Comparison of ENCODE assay signal across 12 cellular contexts in the genomic region with DNA sequence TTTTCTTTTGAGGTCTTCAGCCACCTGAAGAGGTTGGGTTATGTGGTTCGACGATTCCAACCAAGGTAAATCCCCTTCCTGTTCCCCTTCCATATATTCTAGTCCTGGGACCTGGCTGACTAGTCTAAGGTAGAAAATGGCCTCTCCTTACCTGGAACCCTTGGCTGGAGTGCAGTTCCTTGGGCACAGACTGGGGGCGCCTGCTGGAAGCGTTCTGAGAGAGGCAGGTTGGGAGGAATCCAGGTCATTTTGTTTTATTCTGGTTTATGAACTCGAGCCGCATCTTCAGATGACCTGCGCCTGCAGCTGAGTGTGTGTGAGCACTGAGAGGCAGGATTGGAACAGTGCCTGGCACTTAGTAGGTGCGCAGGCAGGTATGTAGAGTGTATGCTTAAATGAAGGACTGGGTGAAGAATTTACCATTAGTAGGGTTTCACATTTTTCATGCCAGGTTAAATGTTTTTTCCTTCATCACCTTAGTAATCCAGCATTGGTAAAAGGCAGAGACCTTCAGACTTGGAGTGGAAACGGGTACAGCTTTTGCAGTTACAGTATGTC. TPM values are rescaled to one million over a fixed set of nuclear protein-coding genes. Genes with fewer than 3 reads are reported as not detected.
DNase-seq lines count a peak whose midpoint lies in the region; TF ChIP-seq lines count a peak whose summit lies in the region.
"Had no signal": no experiment of that assay in that cellular context is flagged by ENCODE, and none has a peak within 500 bp of the region (broad histone marks: within the 10 kb centered on the region; RNA-seq: fewer than 3 reads in every experiment).

No MANE protein-coding gene starts in this region.

- H3K4ac ChIP-seq in mesendoderm (ENCODE audit: low read depth, low read length), result no peak overlapping the region

- no peak overlapping the region for H2BK5ac ChIP-seq in mesendoderm (ENCODE audit: low read length)

- H3K27ac ChIP-seq in WERI-Rb-1 (no peak overlapping the region), mesendoderm (ENCODE audit: low read depth, low read length) (no peak overlapping the region)
- H3K27ac ChIP-seq: A549 had no signal

- TF ChIP-seq CTCF in WERI-Rb-1 (IDR thresholded peaks at IDR 0.05; ENCODE audit: low read depth, low read length), result peak; percentile 33; the same call in 1 of the 2 replicates
- no peak for TF ChIP-seq CTCF in neural crest cell (conservative IDR thresholded peaks at IDR 0.05)

- H3K4me1 Mint-ChIP-seq in activated CD4-positive, alpha-beta memory T cell treated with anti-CD3 and anti-CD28 coated beads, Interleukin-2, amount 10 ng/mL, durations not matched to agents 7 days and 5 days, result peaks cover 32% of the 10 kb centered on the region
- H3K4me1 Mint-ChIP-seq in activated CD4-positive, alpha-beta memory T cell treated with anti-CD3 and anti-CD28 coated beads for 36 hours (ENCODE audit: low read depth), result peaks cover 17% of the 10 kb centered on the region
- H3K4me1 Mint-ChIP-seq in neural crest cell, result peaks cover 18% of the 10 kb centered on the region

- no peak overlapping the region for H2BK15ac ChIP-seq in mesendoderm (replicated peaks; ENCODE audit: low read depth)

- no peak overlapping the region for H4K5ac ChIP-seq in mesendoderm (ENCODE audit: low read length)

- no peak overlapping the region for H2BK120ac ChIP-seq in mesendoderm (ENCODE audit: low read depth, low read length)

- peaks cover 2% of the 10 kb centered on the region for H3K79me2 ChIP-seq in mesendoderm (ENCODE audit: control insufficient read depth, insufficient read depth, low read length)

- no peak overlapping the region for H4K8ac ChIP-seq in mesendoderm (ENCODE audit: low read depth, low read length)

- no peak overlapping the region for H3K23ac ChIP-seq in mesendoderm (ENCODE audit: low read length)

- no peaks in the 10 kb centered on the region for H3K27me3 ChIP-seq in WERI-Rb-1 (ENCODE audit: insufficient read depth, low read depth, severe bottlenecking)
- no peaks in the 10 kb centered on the region for H3K27me3 ChIP-seq in mesendoderm (ENCODE audit: insufficient read depth, low read length, poor library complexity)

- peaks cover 42% of the 10 kb centered on the region for H3K36me3 Mint-ChIP-seq in activated CD4-positive, alpha-beta memory T cell treated with anti-CD3 and anti-CD28 coated beads, Interleukin-2, amount 10 ng/mL, durations not matched to agents 7 days and 5 days (ENCODE audit: low read depth)
- peaks cover 22% of the 10 kb centered on the region for H3K36me3 Mint-ChIP-seq in activated CD4-positive, alpha-beta memory T cell treated with anti-CD3 and anti-CD28 coated beads for 36 hours
- H3K36me3 Mint-ChIP-seq in neural crest cell (ENCODE audit: low read depth), result peaks cover 8% of the 10 kb centered on the region

- H3K4me3 ChIP-seq in WERI-Rb-1 (ENCODE audit: low read depth, low read length), result no peak overlapping the region
- no peak overlapping the region for H3K4me3 ChIP-seq in mesendoderm (ENCODE audit: low read length)
- H3K4me3 ChIP-seq: A549, skin epidermis had no signal

- peaks cover 64% of the 10 kb centered on the region for H3K36me3 ChIP-seq in WERI-Rb-1
- H3K36me3 ChIP-seq in mesendoderm (ENCODE audit: control insufficient read depth, insufficient read depth, low read length), result peaks cover 3% of the 10 kb centered on the region

- H3K27me3 Mint-ChIP-seq in activated CD4-positive, alpha-beta memory T cell treated with anti-CD3 and anti-CD28 coated beads, Interleukin-2, amount 10 ng/mL, durations not matched to agents 7 days and 5 days, result no peaks in the 10 kb centered on the region
- H3K27me3 Mint-ChIP-seq in activated CD4-positive, alpha-beta memory T cell treated with anti-CD3 and anti-CD28 coated beads for 36 hours, result peaks cover under 1% of the 10 kb centered on the region
- no peaks in the 10 kb centered on the region for H3K27me3 Mint-ChIP-seq in neural crest cell (ENCODE audit: low read depth)

- H3K9ac ChIP-seq in mesendoderm (ENCODE audit: low read length), result no peak overlapping the region

- no CpG with 5 or more reads among the region's 9 CpGs for WGBS in mesendoderm (ENCODE audit: extremely low coverage, insufficient coverage, low lambda C conversion rate)

- H3K9me3 Mint-ChIP-seq in activated CD4-positive, alpha-beta memory T cell treated with anti-CD3 and anti-CD28 coated beads, Interleukin-2, amount 10 ng/mL, durations not matched to agents 7 days and 5 days, result no peaks in the 10 kb centered on the region
- H3K9me3 Mint-ChIP-seq in activated CD4-positive, alpha-beta memory T cell treated with anti-CD3 and anti-CD28 coated beads for 36 hours, result no peaks in the 10 kb centered on the region
- H3K9me3 Mint-ChIP-seq in neural crest cell, result no peaks in the 10 kb centered on the region

- no peak overlapping the region for H3K18ac ChIP-seq in mesendoderm (ENCODE audit: low read length)

- H3K9me3 ChIP-seq in WERI-Rb-1 (ENCODE audit: severe bottlenecking), result no peaks in the 10 kb centered on the region
- H3K9me3 ChIP-seq: A549 had no signal

- H3K4me3 Mint-ChIP-seq in activated CD4-positive, alpha-beta memory T cell treated with anti-CD3 and anti-CD28 coated beads, Interleukin-2, amount 10 ng/mL, durations not matched to agents 7 days and 5 days, result no peak overlapping the region
- no peak overlapping the region for H3K4me3 Mint-ChIP-seq in activated CD4-positive, alpha-beta memory T cell treated with anti-CD3 and anti-CD28 coated beads for 36 hours
- H3K4me3 Mint-ChIP-seq in neural crest cell, result peak overlapping the region; percentile 47

- intact Hi-C loops in activated CD4-positive, alpha-beta memory T cell treated with anti-CD3 and anti-CD28 coated beads for 36 hours (cut with micrococcal nuclease), result loop anchor here (5.0 kb wide), 2 partner anchors 232 to 247 kb away; partner anchors contain the start of genes MIF4GD and SLC25A19

- H3K4me1 ChIP-seq in mesendoderm (ENCODE audit: control insufficient read depth, low read depth, low read length), result peaks cover 3% of the 10 kb centered on the region

- no peak overlapping the region for H3K4me2 ChIP-seq in mesendoderm (ENCODE audit: low read length)
- H3K4me2 ChIP-seq: A549 had no signal

- no peak for DNase-seq in activated CD4-positive, alpha-beta memory T cell treated with anti-CD3 and anti-CD28 coated beads, Interleukin-2, amount 10 ng/mL, durations not matched to agents 7 days and 5 days
- no peak for DNase-seq in activated CD4-positive, alpha-beta memory T cell treated with anti-CD3 and anti-CD28 coated beads for 36 hours
- DNase-seq in WERI-Rb-1 (peak; percentile 39), neural crest cell (ENCODE audit: low read depth, low spot score) (no peak), mesendoderm (no peak), hepatic stellate cell (ENCODE audit: low spot score) (no peak)
- DNase-seq: Calu3, NCI-H1048, NCI-H2171, occipital lobe had no signal

- CTCF ChIA-PET in activated CD4-positive, alpha-beta memory T cell treated with anti-CD3 and anti-CD28 coated beads, Interleukin-2, amount 10 ng/mL, durations not matched to agents 7 days and 5 days (lab: Charles Lee), result interaction anchor here (1.3 to 1.7 kb wide), 2 partner anchors 16 to 229 kb away, joined by 3 to 7 read pairs; no protein-coding TSS in a partner anchor
- CTCF ChIA-PET in activated CD4-positive, alpha-beta memory T cell treated with anti-CD3 and anti-CD28 coated beads for 36 hours (lab: Charles Lee), result interaction anchor here (0.8 kb wide), 1 partner anchor 244 kb away, joined by 4 read pairs; no protein-coding TSS in a partner anchor

- no peak overlapping the region for H3K56ac ChIP-seq in mesendoderm (ENCODE audit: low read length)

- POLR2A ChIA-PET in activated CD4-positive, alpha-beta memory T cell treated with anti-CD3 and anti-CD28 coated beads, Interleukin-2, amount 10 ng/mL, durations not matched to agents 7 days and 5 days (lab: Charles Lee), result interaction anchor here (2.3 to 4.1 kb wide), 3 partner anchors 7 to 15 kb away, joined by 7 to 45 read pairs (median 29); partner anchors contain the start of gene LLGL2
- POLR2A ChIA-PET in activated CD4-positive, alpha-beta memory T cell treated with anti-CD3 and anti-CD28 coated beads for 36 hours (lab: Charles Lee), result no interaction called here

- H2AK5ac ChIP-seq in mesendoderm (ENCODE audit: low read length), result no peak overlapping the region

- peak overlapping the region; percentile 89 for H3K27ac Mint-ChIP-seq in activated CD4-positive, alpha-beta memory T cell treated with anti-CD3 and anti-CD28 coated beads, Interleukin-2, amount 10 ng/mL, durations not matched to agents 7 days and 5 days
- H3K27ac Mint-ChIP-seq in activated CD4-positive, alpha-beta memory T cell treated with anti-CD3 and anti-CD28 coated beads for 36 hours, result no peak overlapping the region
- no peak overlapping the region for H3K27ac Mint-ChIP-seq in neural crest cell (ENCODE audit: unreplicated experiment)

- peaks cover 12% of the 10 kb centered on the region for H3K79me1 ChIP-seq in mesendoderm (ENCODE audit: low read length)

RNA-seq across cellular contexts. Expression of gene TSEN54, which starts 2.7 kb away (rescaled TPM):
- total RNA-seq in activated CD4-positive, alpha-beta memory T cell treated with anti-CD3 and anti-CD28 coated beads, Interleukin-2, amount 10 ng/mL, durations not matched to agents 7 days and 5 days, result 10 to 100 TPM; 55.6 to 60.5 TPM
- total RNA-seq in activated CD4-positive, alpha-beta memory T cell treated with anti-CD3 and anti-CD28 coated beads for 36 hours, result 10 to 100 TPM; 34.9 to 39.7 TPM
- 48.1 and 49.0 TPM in 2 replicates for total RNA-seq in neural crest cell
- 24.5 TPM for polyA plus RNA-seq in mesendoderm (2013, experiment 1 of 2)
- polyA plus RNA-seq in mesendoderm (2013, experiment 2 of 2), result 22.1 TPM

RNA-seq across cellular contexts. Expression of gene CASKIN2, which starts 3.7 kb away (rescaled TPM):
- total RNA-seq in activated CD4-positive, alpha-beta memory T cell treated with anti-CD3 and anti-CD28 coated beads, Interleukin-2, amount 10 ng/mL, durations not matched to agents 7 days and 5 days, result 1 to 10 TPM; 1.5 to 1.9 TPM
- 1 to 10 TPM; 4.7 to 5.3 TPM for total RNA-seq in activated CD4-positive, alpha-beta memory T cell treated with anti-CD3 and anti-CD28 coated beads for 36 hours
- total RNA-seq in neural crest cell, result 42.3 and 44.5 TPM in 2 replicates
- polyA plus RNA-seq in mesendoderm (2013, experiment 1 of 2), result 11.7 TPM
- 12.0 TPM for polyA plus RNA-seq in mesendoderm (2013, experiment 2 of 2)

RNA-seq across cellular contexts. Expression of gene LLGL2, which starts 6.4 kb away (rescaled TPM):
- 10 to 100 TPM; 25.9 to 27.8 TPM for total RNA-seq in activated CD4-positive, alpha-beta memory T cell treated with anti-CD3 and anti-CD28 coated beads, Interleukin-2, amount 10 ng/mL, durations not matched to agents 7 days and 5 days
- 10 to 100 TPM; 15.6 to 17.1 TPM for total RNA-seq in activated CD4-positive, alpha-beta memory T cell treated with anti-CD3 and anti-CD28 coated beads for 36 hours
- total RNA-seq in neural crest cell, result 3.4 and 4.3 TPM in 2 replicates
- polyA plus RNA-seq in mesendoderm (2013, experiment 1 of 2), result 29.1 TPM
- 29.4 TPM for polyA plus RNA-seq in mesendoderm (2013, experiment 2 of 2)
